ENCODE assay signal across 8 cellular contexts in genomic region chr6:52419809-52420667, GRCh38. TPM values are rescaled to one million over a fixed set of nuclear protein-coding genes. Genes with fewer than 3 reads are reported as not detected.
DNase-seq lines count a peak whose midpoint lies in the region; TF ChIP-seq lines count a peak whose summit lies in the region.

Gene EFHC1, plus strand, starts transcription at chr6:52420342. Its CDS starts 69 bp downstream, at chr6:52420411.

- H2BK15ac ChIP-seq in mesenchymal stem cell (ENCODE audit: low read depth, poor library complexity, severe bottlenecking): no peak within 1 kb of the TSS

- peak within 1 kb of the TSS; percentile 93 for H2AFZ ChIP-seq in mesenchymal stem cell (ENCODE audit: low read depth, low read length)

- H3K9me3 ChIP-seq in endocrine pancreas (ENCODE audit: control insufficient read depth, low read length): no peaks in the 10 kb centered on the region
- no peaks in the 10 kb centered on the region for H3K9me3 ChIP-seq in mesenchymal stem cell (ENCODE audit: control insufficient read depth, low read length)

- peak within 1 kb of the TSS; percentile 94 to 98 for H3K18ac ChIP-seq in mesenchymal stem cell (ENCODE audit: low read depth in 1 of 2, low read length in 2 of 2)

- H3K4ac ChIP-seq in mesenchymal stem cell (ENCODE audit: low read depth in 1 of 2, low read length in 2 of 2): peak within 1 kb of the TSS; percentile 93 to 98

- TF ChIP-seq CTCF in GM20000 (IDR thresholded peaks at IDR 0.05; ENCODE audit: extremely low read depth, missing control alignments): no peak

- DNase-seq in COLO668 (lab: John Stamatoyannopoulos, UW; ENCODE audit: unreplicated experiment): peak; percentile 97
- peak; percentile 93 for DNase-seq in GM20000 (ENCODE audit: low spot score)
- DNase-seq in HS-5 (ENCODE audit: low read depth): peak; percentile 86
- DNase-seq in NK-92 treated with Interleukin-12 subunit alpha and Interleukin-12 subunit beta, amount 100 ng/mL, for 24 hours (lab: John Stamatoyannopoulos, UW): peak; percentile 97
- DNase-seq in activated CD8-positive, alpha-beta memory T cell treated with anti-CD3 and anti-CD28 coated beads for 4 hours (ENCODE audit: low read depth in 2 of 2): peak; percentile 95 to 96
- peak; percentile 98 for DNase-seq in mesenchymal stem cell
- DNase-seq in stimulated activated CD8-positive, alpha-beta memory T cell treated with anti-CD3 and anti-CD28 coated beads, Interleukin-12 subunit alpha, Interleukin-12 subunit beta, amount 100 ng/mL, for 4 hours (ENCODE audit: low read depth): peak; percentile 95

- peak within 1 kb of the TSS; percentile 100 for H4K8ac ChIP-seq in mesenchymal stem cell (ENCODE audit: low read length)

- peak within 1 kb of the TSS; percentile 98 for H4K91ac ChIP-seq in mesenchymal stem cell (ENCODE audit: low read length)

- H3K27me3 ChIP-seq in endocrine pancreas (ENCODE audit: control insufficient read depth, insufficient read depth, low read length) (no peaks in the 10 kb centered on the region), mesenchymal stem cell (ENCODE audit: control insufficient read depth in 1 of 2, insufficient read depth in 1 of 2, low read length in 2 of 2) (no peaks in the 10 kb centered on the region)

- peak within 1 kb of the TSS; percentile 89 for H2BK5ac ChIP-seq in mesenchymal stem cell (ENCODE audit: low read depth, low read length, poor library complexity, severe bottlenecking)

- peak within 1 kb of the TSS in 1 of 2 experiments; percentile 91 for H3K14ac ChIP-seq in mesenchymal stem cell (ENCODE audit: low read length in 2 of 2)

- peak within 1 kb of the TSS; percentile 91 for H3K9ac ChIP-seq in endocrine pancreas (ENCODE audit: control insufficient read depth, insufficient read depth, low read length)
- H3K9ac ChIP-seq in mesenchymal stem cell (ENCODE audit: low read length): peak within 1 kb of the TSS; percentile 94

- peaks cover 2% of the 10 kb centered on the region for H3K79me1 ChIP-seq in mesenchymal stem cell (replicated peaks; ENCODE audit: low read length, poor library complexity, severe bottlenecking)

- H2AK5ac ChIP-seq in mesenchymal stem cell (ENCODE audit: low read length, severe bottlenecking): peak within 1 kb of the TSS; percentile 95

- WGBS in mesenchymal stem cell: under 1% methylated on average over 52 of the region's 57 CpGs

- peak within 1 kb of the TSS; percentile 70 for H3K4me3 ChIP-seq in endocrine pancreas (ENCODE audit: control insufficient read depth, insufficient read depth, low read length)
- peak within 1 kb of the TSS; percentile 76 to 98 for H3K4me3 ChIP-seq in mesenchymal stem cell (ENCODE audit: insufficient read depth in 1 of 2, low read depth in 1 of 2, low read length in 2 of 2)

- no peak within 1 kb of the TSS for H3K23ac ChIP-seq in mesenchymal stem cell (ENCODE audit: low read length in 2 of 2)

- peak within 1 kb of the TSS; percentile 87 for H3K4me2 ChIP-seq in mesenchymal stem cell (ENCODE audit: low read length, poor library complexity, severe bottlenecking)

- H3K36me3 ChIP-seq in endocrine pancreas (ENCODE audit: control insufficient read depth, insufficient read depth, low read length) (no peaks in the 10 kb centered on the region), mesenchymal stem cell (ENCODE audit: control insufficient read depth in 1 of 2, insufficient read depth in 2 of 2, low read depth in 1 of 2, low read length in 2 of 2) (no peaks in the 10 kb centered on the region)

- H3K4me1 ChIP-seq in endocrine pancreas (ENCODE audit: control insufficient read depth, insufficient read depth, low read length) (no peaks in the 10 kb centered on the region), mesenchymal stem cell (ENCODE audit: control insufficient read depth, insufficient read depth, low read depth, low read length) (peaks cover 7% of the 10 kb centered on the region)

- peak within 1 kb of the TSS; percentile 93 for H3K27ac ChIP-seq in mesenchymal stem cell (ENCODE audit: low read length, poor library complexity, severe bottlenecking)

- peak within 1 kb of the TSS; percentile 63 to 93 for H2BK12ac ChIP-seq in mesenchymal stem cell (ENCODE audit: low read length in 2 of 2)

- peak within 1 kb of the TSS; percentile 98 for H2BK120ac ChIP-seq in mesenchymal stem cell (ENCODE audit: low read depth, low read length)

RNA-seq across cellular contexts. Expression of gene EFHC1, which starts in this region (rescaled TPM):
- 12.4 TPM for polyA plus RNA-seq in mesenchymal stem cell (2013, experiment 1 of 2)
- polyA plus RNA-seq in mesenchymal stem cell (2013, experiment 2 of 2): 12.0 TPM

Comparison
In these comparisons a context has a peak if more than half of its experiments do, and no peak if none do; other contexts are left out.
1. Peak in every context shown above with its lines: DNase-seq, H3K4me3 ChIP-seq and H3K27ac ChIP-seq.